ENCODE assay signal across 23 cellular contexts in genomic region chr3:7025581-7026300, GRCh38.
"Had no signal": no experiment of that assay in that cellular context is flagged by ENCODE, and none has a peak within 500 bp of the region (broad histone marks: within the 10 kb centered on the region; RNA-seq: fewer than 3 reads in every experiment).

No MANE protein-coding gene starts in this region.

- H3K9me3 ChIP-seq: gastrocnemius medialis, neutrophil, stomach, thoracic aorta, transverse colon had no signal

- H3K9me3 Mint-ChIP-seq: nephron had no signal

- H3K27ac Mint-ChIP-seq: immature natural killer cell, naive B cell, nephron had no signal

- H3K4me1 ChIP-seq: gastrocnemius medialis, stomach, transverse colon had no signal

- H3K36me3 Mint-ChIP-seq: immature natural killer cell, naive B cell had no signal

- H3K27me3 ChIP-seq: dorsolateral prefrontal cortex, gastrocnemius medialis, neutrophil, stomach, transverse colon had no signal

- H3K4me3 ChIP-seq: dorsolateral prefrontal cortex, gastrocnemius medialis, lung, stomach, thoracic aorta, transverse colon had no signal

- H3K4me1 Mint-ChIP-seq: immature natural killer cell, naive B cell, nephron had no signal

- DNase-seq: cortex of kidney; dorsolateral prefrontal cortex; effector CD8-positive, alpha-beta T cell; gastrocnemius medialis; immature natural killer cell; left cardiac atrium; left ventricle myocardium superior; mesenchymal stem cell; naive B cell; posterior cingulate gyrus; right cardiac atrium; small intestine; stimulated activated CD4-positive, alpha-beta T cell treated with anti-CD3 and anti-CD28 coated beads, Interleukin-12 subunit alpha, Interleukin-12 subunit beta, amount 100 ng/mL, for 4 hours; stimulated activated naive CD4-positive, alpha-beta T cell; stomach; substantia nigra; transverse colon had no signal

- FAIRE-seq: keratinocyte, small intestine had no signal

- H3K27ac ChIP-seq: dorsolateral prefrontal cortex, gastrocnemius medialis, neutrophil, stomach, thoracic aorta, transverse colon had no signal

- ATAC-seq: esophagus mucosa, gastrocnemius medialis, left cardiac atrium, left ventricle myocardium superior, right cardiac atrium had no signal

- H3K36me3 ChIP-seq: gastrocnemius medialis, neutrophil, stomach, thoracic aorta, transverse colon had no signal

- H3K27me3 Mint-ChIP-seq: naive B cell had no signal

- H3K4me3 Mint-ChIP-seq: immature natural killer cell, naive B cell, nephron had no signal
